24 cellular contexts compared by ENCODE assay signal in genomic region chr5:67997892-67998457, GRCh38.
"Had no signal": no experiment of that assay in that cellular context is flagged by ENCODE, and none has a peak within 500 bp of the region (broad histone marks: within the 10 kb centered on the region; RNA-seq: fewer than 3 reads in every experiment).

No MANE protein-coding gene starts in this region.

- DNase-seq: activated CD4-positive, alpha-beta T cell treated with anti-CD3 and anti-CD28 coated beads, Interleukin-2, amount 10 ng/mL, durations not matched to agents 7 days and 5 days; activated CD4-positive, CD25-positive, alpha-beta regulatory T cell treated with anti-CD3 and anti-CD28 coated beads, Interleukin-2, amount 50 U/mL, for 72 hours; activated CD8-positive, alpha-beta memory T cell treated with anti-CD3 and anti-CD28 coated beads, Interleukin-2, amount 10 ng/mL, durations not matched to agents 7 days and 5 days; activated CD8-positive, alpha-beta T cell treated with anti-CD3 and anti-CD28 coated beads for 36 hours; activated gamma-delta T cell; activated naive CD4-positive, alpha-beta T cell treated with anti-CD3 and anti-CD28 coated beads, Interleukin-2, amount 50 U/mL, for 16 hours; activated naive CD8-positive, alpha-beta T cell treated with anti-CD3 and anti-CD28 coated beads, Interleukin-2, amount 50 U/mL, for 24 hours; activated T-cell treated with anti-CD3 and anti-CD28 coated beads for 4 hours; effector memory CD8-positive, alpha-beta T cell; kidney; left lung; nephron progenitor cell; occipital lobe; posterior cingulate gyrus; stimulated activated CD4-positive, alpha-beta T cell treated with anti-CD3 and anti-CD28 coated beads, Interleukin-2, amount 100 ng/mL, for 48 hours; stimulated activated CD8-positive, alpha-beta memory T cell treated with anti-CD3 and anti-CD28 coated beads, Interleukin-4, amount 100 ng/mL, for 48 hours; stimulated activated naive B cell treated with anti-CD40 and anti-IgM and Interleukin-4, amounts not matched to agents 10 μg/mL and 1 μg/mL and 100 μg/mL, for 72 hours; T-cell; WERI-Rb-1 had no signal

- H3K27me3 ChIP-seq: ascending aorta, brain microvascular endothelial cell, dorsolateral prefrontal cortex, left lung, sigmoid colon, testis had no signal

- ATAC-seq: activated CD8-positive, alpha-beta memory T cell treated with anti-CD3 and anti-CD28 coated beads, Interleukin-2, amount 10 ng/mL, durations not matched to agents 7 days and 5 days; activated CD8-positive, alpha-beta T cell treated with anti-CD3 and anti-CD28 coated beads for 36 hours; activated naive CD8-positive, alpha-beta T cell treated with anti-CD3 and anti-CD28 coated beads, Interleukin-2, amount 50 U/mL, for 24 hours; effector memory CD8-positive, alpha-beta T cell; stimulated activated naive B cell treated with anti-CD40 and anti-IgM and Interleukin-4, amounts not matched to agents 10 μg/mL and 1 μg/mL and 100 μg/mL, for 72 hours; T-cell had no signal

- H3K9me3 ChIP-seq: ascending aorta, left lung, sigmoid colon, testis had no signal

- H3K27ac ChIP-seq: ascending aorta, WERI-Rb-1 had no signal

- H3K36me3 ChIP-seq: ascending aorta, brain microvascular endothelial cell, left lung, sigmoid colon, WERI-Rb-1 had no signal

- H3K4me3 ChIP-seq: ascending aorta, dorsolateral prefrontal cortex, left lung, sigmoid colon, testis had no signal
